Comparison of ENCODE assay signal across 23 cellular contexts in genomic region chr13:47757681-47758080, GRCh38.
"Had no signal": no experiment of that assay in that cellular context is flagged by ENCODE, and none has a peak within 500 bp of the region (broad histone marks: within the 10 kb centered on the region; RNA-seq: fewer than 3 reads in every experiment).

No MANE protein-coding gene starts in this region.

- DNase-seq: colonic mucosa; cortex of kidney; dermis blood vessel endothelial cell; dorsolateral prefrontal cortex; effector CD4-positive, alpha-beta T cell; effector CD8-positive, alpha-beta T cell; effector memory CD4-positive, alpha-beta T cell; effector memory CD8-positive, alpha-beta T cell; endodermal cell; erythroblast; esophagus squamous epithelium; foreskin fibroblast; foreskin keratinocyte; foreskin melanocyte; gastrocnemius medialis; glutamatergic neuron; head of caudate nucleus; heart left ventricle; heart right ventricle had no signal

- ATAC-seq: effector memory CD8-positive, alpha-beta T cell; esophagus mucosa; foreskin keratinocyte; gastrocnemius medialis; gastroesophageal sphincter; heart left ventricle; heart right ventricle had no signal

- H3K4me3 ChIP-seq: colonic mucosa, coronary artery, dorsolateral prefrontal cortex, esophagus muscularis mucosa, esophagus squamous epithelium, gastrocnemius medialis, gastroesophageal sphincter, heart left ventricle, heart right ventricle had no signal
